10 cellular contexts compared by ENCODE assay signal in the genomic region with DNA sequence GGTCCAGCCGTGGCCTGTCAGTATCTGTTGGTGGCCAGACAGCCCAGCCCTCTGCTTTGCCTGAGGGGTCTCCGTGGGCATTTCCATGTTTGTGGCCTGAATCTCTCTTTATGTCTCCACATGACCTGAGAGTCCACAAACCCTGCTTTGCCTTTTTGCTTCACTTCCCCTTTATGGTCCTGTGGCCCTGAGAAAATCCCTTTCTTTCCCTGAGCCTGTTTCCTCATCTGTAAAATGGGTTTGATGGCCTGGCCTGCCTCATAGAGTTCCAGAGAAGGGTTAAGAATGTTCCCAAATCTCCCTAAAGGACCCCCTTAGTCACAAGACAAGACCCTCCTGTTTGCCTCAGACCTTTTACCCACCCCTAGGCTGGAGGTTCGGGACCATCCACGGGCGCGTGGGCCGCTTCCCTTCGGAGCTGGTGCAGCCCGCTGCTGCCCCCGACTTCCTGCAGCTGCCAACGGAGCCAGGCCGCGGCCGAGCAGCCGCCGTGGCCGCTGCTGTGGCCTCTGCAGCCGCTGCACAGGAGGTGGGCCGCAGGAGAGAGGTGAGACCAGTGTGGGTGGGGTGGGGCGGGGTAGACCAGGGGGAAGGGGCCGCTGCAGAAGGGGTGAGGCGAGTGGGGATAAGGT. TPM values are rescaled to one million over a fixed set of nuclear protein-coding genes. Genes with fewer than 3 reads are reported as not detected.
DNase-seq lines count a peak whose midpoint lies in the region; ATAC-seq and TF ChIP-seq lines count a peak whose summit lies in the region.
"Had no signal": no experiment of that assay in that cellular context is flagged by ENCODE, and none has a peak within 500 bp of the region (broad histone marks: within the 10 kb centered on the region; RNA-seq: fewer than 3 reads in every experiment).

No MANE protein-coding gene starts in this region.

- peak overlapping the region; percentile 83 for H3K27ac Mint-ChIP-seq in activated naive CD8-positive, alpha-beta T cell treated with anti-CD3 and anti-CD28 coated beads for 36 hours
- peak overlapping the region in 9 of 10 donors; percentile 80 to 96 (median 92) for H3K27ac Mint-ChIP-seq in naive thymus-derived CD8-positive, alpha-beta T cell

- H3K4me3 Mint-ChIP-seq in activated naive CD8-positive, alpha-beta T cell treated with anti-CD3 and anti-CD28 coated beads for 36 hours = no peak overlapping the region
- H3K4me3 Mint-ChIP-seq in naive thymus-derived CD8-positive, alpha-beta T cell = peak overlapping the region in 9 of 10 donors; percentile 26 to 92 (median 85)

- no peak overlapping the region for H3K4me3 ChIP-seq in BLaER1

- H3K9ac ChIP-seq in BLaER1 = no peak overlapping the region

- POLR2A ChIA-PET in naive thymus-derived CD8-positive, alpha-beta T cell (lab: Charles Lee) = interaction anchor here (0.7 to 1.3 kb wide), 3 partner anchors 18 to 60 kb away, joined by 3 to 20 read pairs (median 3); a partner anchor contains a TSS

- peaks cover 47% of the 10 kb centered on the region for H3K4me1 ChIP-seq in BLaER1

- H3K27ac ChIP-seq in BLaER1 = no peak overlapping the region

- ATAC-seq in naive thymus-derived CD8-positive, alpha-beta T cell = no peak
- no peak for ATAC-seq in GM21717 (IDR thresholded peaks at IDR 0.05; ENCODE audit: unreplicated experiment)
- no peak for ATAC-seq in activated CD4-positive, CD25-positive, alpha-beta regulatory T cell treated with anti-CD3 and anti-CD28 coated beads, Interleukin-2, amount 50 U/mL, for 24 hours

- H4K20me1 ChIP-seq in BLaER1 = no peaks in the 10 kb centered on the region

- no peaks in the 10 kb centered on the region for H3K9me3 ChIP-seq in BLaER1

- no peaks in the 10 kb centered on the region for H3K27me3 Mint-ChIP-seq in activated naive CD8-positive, alpha-beta T cell treated with anti-CD3 and anti-CD28 coated beads for 36 hours
- peaks cover 0 to 3% (median 0%) of the 10 kb centered on the region in 5 donors for H3K27me3 Mint-ChIP-seq in naive thymus-derived CD8-positive, alpha-beta T cell

- peak; percentile 47 for DNase-seq in GM13977 (ENCODE audit: low spot score)
- no peak for DNase-seq in activated naive CD8-positive, alpha-beta T cell treated with anti-CD3 and anti-CD28 coated beads for 36 hours
- DNase-seq in naive thymus-derived CD8-positive, alpha-beta T cell = no peak
- DNase-seq in COLO829 (ENCODE audit: low spot score) = no peak
- DNase-seq in DMS114 treated with DMSO at 0.1 percent for 48 hours (lab: John Stamatoyannopoulos, UW; ENCODE audit: unreplicated experiment) = no peak
- DNase-seq: NCI-H524 had no signal

- no peaks in the 10 kb centered on the region for H3K36me3 Mint-ChIP-seq in activated naive CD8-positive, alpha-beta T cell treated with anti-CD3 and anti-CD28 coated beads for 36 hours
- no peaks in the 10 kb centered on the region for H3K36me3 Mint-ChIP-seq in naive thymus-derived CD8-positive, alpha-beta T cell
- H3K36me3 Mint-ChIP-seq: activated naive CD4-positive, alpha-beta T cell treated with anti-CD3 and anti-CD28 coated beads, Interleukin-2, amount 50 U/mL, for 72 hours had no signal

- no peak for TF ChIP-seq CTCF in GM13977 (IDR thresholded peaks at IDR 0.05; ENCODE audit: extremely low read depth, insufficient read depth, missing control alignments)

- no peaks in the 10 kb centered on the region for H3K36me3 ChIP-seq in BLaER1

- 0 out of 2 replicates have a peak overlapping the region, but pooled peaks have one; percentile 72 for H3K4me2 ChIP-seq in BLaER1

- H3K9me3 Mint-ChIP-seq in activated naive CD8-positive, alpha-beta T cell treated with anti-CD3 and anti-CD28 coated beads for 36 hours = no peaks in the 10 kb centered on the region
- H3K9me3 Mint-ChIP-seq in naive thymus-derived CD8-positive, alpha-beta T cell = no peaks in the 10 kb centered on the region
- H3K9me3 Mint-ChIP-seq: activated naive CD4-positive, alpha-beta T cell treated with anti-CD3 and anti-CD28 coated beads, Interleukin-2, amount 50 U/mL, for 72 hours had no signal

- in situ Hi-C loops in GM13977 (cut with MboI; ENCODE audit: low pct_unique_long_range_greater_than_20kb, low sequenced_read_pairs, unreplicated experiment) = no loop called here

- no peaks in the 10 kb centered on the region for H3K27me3 ChIP-seq in BLaER1

- H3K4me1 Mint-ChIP-seq in activated naive CD8-positive, alpha-beta T cell treated with anti-CD3 and anti-CD28 coated beads for 36 hours = peaks cover 21% of the 10 kb centered on the region
- H3K4me1 Mint-ChIP-seq in naive thymus-derived CD8-positive, alpha-beta T cell = peaks cover 13 to 37% (median 25%) of the 10 kb centered on the region in 4 donors

RNA-seq across cellular contexts. Expression of a gene that starts 26.2 kb away (rescaled TPM):
- total RNA-seq in activated naive CD8-positive, alpha-beta T cell treated with anti-CD3 and anti-CD28 coated beads for 36 hours = 100 to 1,000 TPM; 163 TPM
- 100 to 1,000 TPM; 109 to 120 TPM for total RNA-seq in naive thymus-derived CD8-positive, alpha-beta T cell
- polyA plus RNA-seq in naive thymus-derived CD8-positive, alpha-beta T cell = 100 to 1,000 TPM; 125 to 148 (median 129) TPM

RNA-seq across cellular contexts. Expression of a gene that starts 48.9 kb away (rescaled TPM):
- under 1 TPM; 0.60 to 0.68 TPM for total RNA-seq in activated naive CD8-positive, alpha-beta T cell treated with anti-CD3 and anti-CD28 coated beads for 36 hours
- total RNA-seq in naive thymus-derived CD8-positive, alpha-beta T cell = 1 to 10 TPM; 1.5 to 2.0 TPM
- polyA plus RNA-seq in naive thymus-derived CD8-positive, alpha-beta T cell = under 1 TPM; 0.13 to 0.46 (median 0.16) TPM
